8 cellular contexts compared by ENCODE assay signal in genomic region chr15:64856429-64857145, GRCh38. TPM values are rescaled to one million over a fixed set of nuclear protein-coding genes. Genes with fewer than 3 reads are reported as not detected.
DNase-seq lines count a peak whose midpoint lies in the region; ATAC-seq lines count a peak whose summit lies in the region.

No MANE protein-coding gene starts in this region.

- intact Hi-C loops in activated T-helper 1 cell treated with anti-CD3 and anti-CD28 coated beads, Interleukin-12 subunit alpha, Interleukin-12 subunit beta, Interleukin-2, Interleukin-4 antibody, amounts not matched to agents 30 ng/mL and 10 ng/mL and 1 ng/mL, durations not matched to agents 14 hours and 24 hours and 36 hours (cut with micrococcal nuclease) = no loop called here
- intact Hi-C loops in left cardiac atrium (cut with DNase I) = no loop called here

- H3K27ac ChIP-seq in rectal smooth muscle tissue (ENCODE audit: low read depth, low read length) = peak overlapping the region; percentile 76

- no peak overlapping the region for H3K9ac ChIP-seq in rectal smooth muscle tissue (ENCODE audit: low read length)

- H3K27ac Mint-ChIP-seq in activated T-helper 1 cell treated with anti-CD3 and anti-CD28 coated beads, Interleukin-12 subunit alpha, Interleukin-12 subunit beta, Interleukin-2, Interleukin-4 antibody, amounts not matched to agents 30 ng/mL and 10 ng/mL and 1 ng/mL, durations not matched to agents 14 hours and 24 hours and 36 hours = peak overlapping the region; percentile 54

- H3K4me1 Mint-ChIP-seq in activated T-helper 1 cell treated with anti-CD3 and anti-CD28 coated beads, Interleukin-12 subunit alpha, Interleukin-12 subunit beta, Interleukin-2, Interleukin-4 antibody, amounts not matched to agents 30 ng/mL and 10 ng/mL and 1 ng/mL, durations not matched to agents 14 hours and 24 hours and 36 hours (ENCODE audit: low read depth) = peaks cover 35% of the 10 kb centered on the region

- peak; percentile 36 for DNase-seq in G401 (ENCODE audit: low spot score)
- DNase-seq in activated T-helper 1 cell treated with anti-CD3 and anti-CD28 coated beads, Interleukin-12 subunit alpha, Interleukin-12 subunit beta, Interleukin-2, Interleukin-4 antibody, amounts not matched to agents 30 ng/mL and 10 ng/mL and 1 ng/mL, durations not matched to agents 14 hours and 24 hours and 36 hours (ENCODE audit: low spot score) = no peak
- peak; percentile 78 for DNase-seq in left cardiac atrium
- DNase-seq in NCI-H1092 (lab: John Stamatoyannopoulos, UW) = no peak
- no peak for DNase-seq in NCI-H774 (lab: John Stamatoyannopoulos, UW)
- no peak for DNase-seq in NOMO-1 treated with dmso at 0.1 percent for 144 hours (lab: John Stamatoyannopoulos, UW; ENCODE audit: unreplicated experiment)

- in situ Hi-C loops in G401 (cut with HindIII; ENCODE audit: low sequenced_read_pairs) = no loop called here

- H3K4me3 Mint-ChIP-seq in activated T-helper 1 cell treated with anti-CD3 and anti-CD28 coated beads, Interleukin-12 subunit alpha, Interleukin-12 subunit beta, Interleukin-2, Interleukin-4 antibody, amounts not matched to agents 30 ng/mL and 10 ng/mL and 1 ng/mL, durations not matched to agents 14 hours and 24 hours and 36 hours = no peak overlapping the region

- H3K4me1 ChIP-seq in rectal smooth muscle tissue (ENCODE audit: control insufficient read depth, insufficient read depth, low read length) = peaks cover 38% of the 10 kb centered on the region

- no peak overlapping the region for H3K4me3 ChIP-seq in rectal smooth muscle tissue (ENCODE audit: low read length)

- peak; percentile 68 to 75 for ATAC-seq in left cardiac atrium
- ATAC-seq in HG02759 (IDR thresholded peaks at IDR 0.05; ENCODE audit: unreplicated experiment) = no peak

- H3K27me3 ChIP-seq in rectal smooth muscle tissue (ENCODE audit: control insufficient read depth, insufficient read depth, low read length) = no peaks in the 10 kb centered on the region

- H3K9me3 Mint-ChIP-seq in activated T-helper 1 cell treated with anti-CD3 and anti-CD28 coated beads, Interleukin-12 subunit alpha, Interleukin-12 subunit beta, Interleukin-2, Interleukin-4 antibody, amounts not matched to agents 30 ng/mL and 10 ng/mL and 1 ng/mL, durations not matched to agents 14 hours and 24 hours and 36 hours = no peaks in the 10 kb centered on the region

- H3K36me3 Mint-ChIP-seq in activated T-helper 1 cell treated with anti-CD3 and anti-CD28 coated beads, Interleukin-12 subunit alpha, Interleukin-12 subunit beta, Interleukin-2, Interleukin-4 antibody, amounts not matched to agents 30 ng/mL and 10 ng/mL and 1 ng/mL, durations not matched to agents 14 hours and 24 hours and 36 hours (ENCODE audit: low read depth) = peaks cover 34% of the 10 kb centered on the region

- H3K36me3 ChIP-seq in rectal smooth muscle tissue (ENCODE audit: control insufficient read depth, insufficient read depth, low read length) = peaks cover 20% of the 10 kb centered on the region

- no peaks in the 10 kb centered on the region for H3K27me3 Mint-ChIP-seq in activated T-helper 1 cell treated with anti-CD3 and anti-CD28 coated beads, Interleukin-12 subunit alpha, Interleukin-12 subunit beta, Interleukin-2, Interleukin-4 antibody, amounts not matched to agents 30 ng/mL and 10 ng/mL and 1 ng/mL, durations not matched to agents 14 hours and 24 hours and 36 hours (ENCODE audit: insufficient read depth)

RNA-seq across cellular contexts. Expression of gene PLEKHO2, which starts 14.9 kb away (rescaled TPM):
- 16.1 and 17.4 TPM in 2 replicates for total RNA-seq in G401 (2014; rRNA removed; shearing (Covaris generic))
- 17.0 and 17.8 TPM in 2 replicates for total RNA-seq in activated T-helper 1 cell treated with anti-CD3 and anti-CD28 coated beads, Interleukin-12 subunit alpha, Interleukin-12 subunit beta, Interleukin-2, Interleukin-4 antibody, amounts not matched to agents 30 ng/mL and 10 ng/mL and 1 ng/mL, durations not matched to agents 14 hours and 24 hours and 36 hours
- total RNA-seq in left cardiac atrium = 10 to 100 TPM; 21.3 to 27.0 TPM

RNA-seq across cellular contexts. Expression of gene PIF1, which starts 31.1 kb away (rescaled TPM):
- total RNA-seq in G401 (2014; rRNA removed; shearing (Covaris generic)) = 23.0 and 37.9 TPM in 2 replicates
- total RNA-seq in activated T-helper 1 cell treated with anti-CD3 and anti-CD28 coated beads, Interleukin-12 subunit alpha, Interleukin-12 subunit beta, Interleukin-2, Interleukin-4 antibody, amounts not matched to agents 30 ng/mL and 10 ng/mL and 1 ng/mL, durations not matched to agents 14 hours and 24 hours and 36 hours = 19.1 and 23.9 TPM in 2 replicates
- total RNA-seq in left cardiac atrium = under 1 TPM; 0.47 to 0.94 TPM

RNA-seq across cellular contexts. Expression of gene ANKDD1A, which starts 55.1 kb away (rescaled TPM):
- total RNA-seq in G401 (2014; rRNA removed; shearing (Covaris generic)) = 0.92 and 0.95 TPM in 2 replicates
- 0.93 and 1.3 TPM in 2 replicates for total RNA-seq in activated T-helper 1 cell treated with anti-CD3 and anti-CD28 coated beads, Interleukin-12 subunit alpha, Interleukin-12 subunit beta, Interleukin-2, Interleukin-4 antibody, amounts not matched to agents 30 ng/mL and 10 ng/mL and 1 ng/mL, durations not matched to agents 14 hours and 24 hours and 36 hours
- total RNA-seq in left cardiac atrium = 1 to 10 TPM; 3.9 to 5.0 TPM

Comparison
In these comparisons a context has a peak if more than half of its experiments do, and no peak if none do; other contexts are left out.
1. DNase-seq: peak in G401 (single experiment) and left cardiac atrium (single experiment); none in activated T-helper 1 cell treated with anti-CD3 and anti-CD28 coated beads, Interleukin-12 subunit alpha, Interleukin-12 subunit beta, Interleukin-2, Interleukin-4 antibody, amounts not matched to agents 30 ng/mL and 10 ng/mL and 1 ng/mL, durations not matched to agents 14 hours and 24 hours and 36 hours (single experiment), NCI-H1092 (single experiment), NCI-H774 (single experiment) and NOMO-1 treated with dmso at 0.1 percent for 144 hours (single experiment).
2. RNA of gene PIF1, which starts 31.1 kb away (total RNA-seq): 23.0 to 37.9 TPM in G401 and 19.1 to 23.9 TPM in activated T-helper 1 cell treated with anti-CD3 and anti-CD28 coated beads, Interleukin-12 subunit alpha, Interleukin-12 subunit beta, Interleukin-2, Interleukin-4 antibody, amounts not matched to agents 30 ng/mL and 10 ng/mL and 1 ng/mL, durations not matched to agents 14 hours and 24 hours and 36 hours; 0.47 to 0.94 TPM in left cardiac atrium; every median in the first group is over 10 times any median in the second.